14 cellular contexts compared by ENCODE assay signal in genomic region chr19:56101746-56102535, GRCh38.
"Had no signal": no experiment of that assay in that cellular context is flagged by ENCODE, and none has a peak within 500 bp of the region (broad histone marks: within the 10 kb centered on the region; RNA-seq: fewer than 3 reads in every experiment).

No MANE protein-coding gene starts in this region.

- H3K27me3 Mint-ChIP-seq: activated naive CD4-positive, alpha-beta T cell treated with anti-CD3 and anti-CD28 coated beads, Interleukin-2, amount 50 U/mL, for 24 hours had no signal

- H3K27ac Mint-ChIP-seq: activated naive CD4-positive, alpha-beta T cell treated with anti-CD3 and anti-CD28 coated beads, Interleukin-2, amount 50 U/mL, for 24 hours; T-helper 1 cell treated with Interleukin-12 subunit alpha and Interleukin-12 subunit beta and Interleukin-4 antibody, amounts not matched to agents 30 μg/mL and 1 μg/mL, for 36 hours had no signal

- DNase-seq: activated CD4-positive, alpha-beta T cell treated with anti-CD3 and anti-CD28 coated beads, Interleukin-2, amount 50 U/mL, for 1 hour; activated CD8-positive, alpha-beta memory T cell treated with anti-CD3 and anti-CD28 coated beads for 24 hours; activated CD8-positive, alpha-beta memory T cell treated with anti-CD3 and anti-CD28 coated beads, Interleukin-2, amount 50 U/mL, for 48 hours; activated gamma-delta T cell; erythroblast; testis had no signal

- H3K4me3 Mint-ChIP-seq: activated naive CD4-positive, alpha-beta T cell treated with anti-CD3 and anti-CD28 coated beads, Interleukin-2, amount 50 U/mL, for 24 hours; T-helper 1 cell treated with Interleukin-12 subunit alpha and Interleukin-12 subunit beta and Interleukin-4 antibody, amounts not matched to agents 30 μg/mL and 1 μg/mL, for 36 hours had no signal

- H3K9me3 ChIP-seq: ascending aorta, gastroesophageal sphincter, heart right ventricle, testis, upper lobe of left lung had no signal

- H3K27ac ChIP-seq: ascending aorta, coronary artery, heart right ventricle, testis, upper lobe of left lung had no signal

- H3K9me3 Mint-ChIP-seq: activated naive CD4-positive, alpha-beta T cell treated with anti-CD3 and anti-CD28 coated beads, Interleukin-2, amount 50 U/mL, for 24 hours; T-helper 1 cell treated with Interleukin-12 subunit alpha and Interleukin-12 subunit beta and Interleukin-4 antibody, amounts not matched to agents 30 μg/mL and 1 μg/mL, for 36 hours had no signal

- H3K27me3 ChIP-seq: ascending aorta, gastroesophageal sphincter, heart right ventricle, testis, upper lobe of left lung had no signal

- H3K4me3 ChIP-seq: ascending aorta, coronary artery, gastroesophageal sphincter, heart right ventricle, testis, upper lobe of left lung had no signal

- ATAC-seq: activated CD4-positive, CD25-positive, alpha-beta regulatory T cell treated with anti-CD3 and anti-CD28 coated beads, Interleukin-2, amount 50 U/mL, for 24 hours; gastroesophageal sphincter; heart right ventricle had no signal
